1 cellular context compared by ENCODE assay signal in genomic region chr16:1494711-1495110, GRCh38.
TF ChIP-seq lines count a peak whose summit lies in the region.

No MANE protein-coding gene starts in this region.

TF ChIP-seq in K562, 482 proteins besides CTCF, POLR2A, EP300 and RAD21:
- no peak for TF ChIP-seq ARNT (IDR thresholded peaks at IDR 0.05)
- no peak for TF ChIP-seq BCL6 (CRISPR knock-in tag; IDR thresholded peaks at IDR 0.05)
